ENCODE assay signal across 27 cellular contexts in genomic region chr18:24190590-24190989, GRCh38. TPM values are rescaled to one million over a fixed set of nuclear protein-coding genes. Genes with fewer than 3 reads are reported as not detected.
DNase-seq lines count a peak whose midpoint lies in the region; ATAC-seq and TF ChIP-seq lines count a peak whose summit lies in the region.
"Had no signal": no experiment of that assay in that cellular context is flagged by ENCODE, and none has a peak within 500 bp of the region (broad histone marks: within the 10 kb centered on the region; RNA-seq: fewer than 3 reads in every experiment).

No MANE protein-coding gene starts in this region.

- peak overlapping the region; percentile 24 for H3K27ac Mint-ChIP-seq in mesothelial cell of epicardium
- H3K27ac Mint-ChIP-seq in activated T-helper 1 cell treated with anti-CD3 and anti-CD28 coated beads, Interleukin-12 subunit alpha, Interleukin-12 subunit beta, Interleukin-2, Interleukin-4 antibody, amounts not matched to agents 30 ng/mL and 10 ng/mL and 1 ng/mL, durations not matched to agents 14 hours and 24 hours and 36 hours: no peak overlapping the region
- H3K27ac Mint-ChIP-seq: activated CD4-positive, alpha-beta T cell treated with anti-CD3 and anti-CD28 coated beads for 36 hours; activated CD8-positive, alpha-beta T cell treated with anti-CD3 and anti-CD28 coated beads for 36 hours; activated naive CD4-positive, alpha-beta T cell treated with anti-CD3 and anti-CD28 coated beads for 36 hours; CD14-positive monocyte; GM23338 had no signal

- no peaks in the 10 kb centered on the region for H3K27me3 Mint-ChIP-seq in mesothelial cell of epicardium (ENCODE audit: low read depth)
- peaks cover 12% of the 10 kb centered on the region for H3K27me3 Mint-ChIP-seq in activated T-helper 1 cell treated with anti-CD3 and anti-CD28 coated beads, Interleukin-12 subunit alpha, Interleukin-12 subunit beta, Interleukin-2, Interleukin-4 antibody, amounts not matched to agents 30 ng/mL and 10 ng/mL and 1 ng/mL, durations not matched to agents 14 hours and 24 hours and 36 hours (ENCODE audit: insufficient read depth)

- H3K4me1 ChIP-seq in mammary epithelial cell (ENCODE audit: insufficient read depth, low read length) (peaks cover 19% of the 10 kb centered on the region), breast epithelium (no peaks in the 10 kb centered on the region)
- H3K4me1 ChIP-seq: body of pancreas had no signal

- CTCF ChIA-PET in mammary epithelial cell (lab: Charles Lee; ENCODE audit: low non-redundant PET): interaction anchor here (0.6 to 1.1 kb wide), 3 partner anchors 8 to 488 kb away, joined by 3 to 4 read pairs (median 4); no protein-coding TSS in a partner anchor

- in situ Hi-C loops in mammary epithelial cell (cut with MboI; ENCODE audit: low sequenced_read_pairs in 2 of 2) (no loop called here), brain microvascular endothelial cell (cut with HindIII; ENCODE audit: low pct_ligation_motif_present, low sequenced_read_pairs) (no loop called here)

- peaks cover 6% of the 10 kb centered on the region for H3K9me3 Mint-ChIP-seq in mesothelial cell of epicardium
- H3K9me3 Mint-ChIP-seq in activated T-helper 1 cell treated with anti-CD3 and anti-CD28 coated beads, Interleukin-12 subunit alpha, Interleukin-12 subunit beta, Interleukin-2, Interleukin-4 antibody, amounts not matched to agents 30 ng/mL and 10 ng/mL and 1 ng/mL, durations not matched to agents 14 hours and 24 hours and 36 hours: no peaks in the 10 kb centered on the region
- H3K9me3 Mint-ChIP-seq: activated CD8-positive, alpha-beta T cell treated with anti-CD3 and anti-CD28 coated beads for 36 hours; activated naive CD4-positive, alpha-beta T cell treated with anti-CD3 and anti-CD28 coated beads for 36 hours; CD14-positive monocyte; GM23338; nephron had no signal

- H4K20me1 ChIP-seq in mammary epithelial cell (ENCODE audit: insufficient read depth, low read length): no peaks in the 10 kb centered on the region

- H3K9me3 ChIP-seq in mammary epithelial cell (replicated peaks; ENCODE audit: insufficient read depth, low read length) (no peaks in the 10 kb centered on the region), breast epithelium (no peaks in the 10 kb centered on the region)
- H3K9me3 ChIP-seq: body of pancreas, mucosa of descending colon had no signal

- intact Hi-C loops in mammary epithelial cell (cut with micrococcal nuclease) (no loop called here), breast epithelium (cut with DNase I; ENCODE audit: low total_unique reads) (no loop called here)
- intact Hi-C loops in activated T-helper 1 cell treated with anti-CD3 and anti-CD28 coated beads, Interleukin-12 subunit alpha, Interleukin-12 subunit beta, Interleukin-2, Interleukin-4 antibody, amounts not matched to agents 30 ng/mL and 10 ng/mL and 1 ng/mL, durations not matched to agents 14 hours and 24 hours and 36 hours (cut with micrococcal nuclease): no loop called here

- H3K36me3 Mint-ChIP-seq in mesothelial cell of epicardium: peaks cover 22% of the 10 kb centered on the region
- H3K36me3 Mint-ChIP-seq in activated T-helper 1 cell treated with anti-CD3 and anti-CD28 coated beads, Interleukin-12 subunit alpha, Interleukin-12 subunit beta, Interleukin-2, Interleukin-4 antibody, amounts not matched to agents 30 ng/mL and 10 ng/mL and 1 ng/mL, durations not matched to agents 14 hours and 24 hours and 36 hours (ENCODE audit: low read depth): no peaks in the 10 kb centered on the region

- H3K27ac ChIP-seq in mammary epithelial cell (ENCODE audit: insufficient read depth, low read depth, low read length): peak overlapping the region; percentile 49
- no peak overlapping the region for H3K27ac ChIP-seq in breast epithelium
- H3K27ac ChIP-seq in brain microvascular endothelial cell: no peak overlapping the region
- H3K27ac ChIP-seq: body of pancreas had no signal

- H2AFZ ChIP-seq in mammary epithelial cell (ENCODE audit: low read depth, low read length): peak overlapping the region; percentile 56
- H2AFZ ChIP-seq: GM23338 had no signal

- H3K36me3 ChIP-seq in mammary epithelial cell (ENCODE audit: insufficient read depth, low read length) (no peaks in the 10 kb centered on the region), breast epithelium (peaks cover 4% of the 10 kb centered on the region), brain microvascular endothelial cell (replicated peaks) (no peaks in the 10 kb centered on the region)

- 17% methylated on average over 2 of the region's 2 CpGs for WGBS in mammary epithelial cell (ENCODE audit: low coverage, missing lambda C conversion rate)

- BruUV-seq in mammary epithelial cell (replicated peaks; lab: Mats Ljungman, UMichigan): TSS peak; percentile 24

- no peak overlapping the region for H3K4me3 Mint-ChIP-seq in mesothelial cell of epicardium
- H3K4me3 Mint-ChIP-seq in activated T-helper 1 cell treated with anti-CD3 and anti-CD28 coated beads, Interleukin-12 subunit alpha, Interleukin-12 subunit beta, Interleukin-2, Interleukin-4 antibody, amounts not matched to agents 30 ng/mL and 10 ng/mL and 1 ng/mL, durations not matched to agents 14 hours and 24 hours and 36 hours: no peak overlapping the region
- H3K4me3 Mint-ChIP-seq: activated CD4-positive, alpha-beta T cell treated with anti-CD3 and anti-CD28 coated beads for 36 hours; activated CD8-positive, alpha-beta T cell treated with anti-CD3 and anti-CD28 coated beads for 36 hours; activated naive CD4-positive, alpha-beta T cell treated with anti-CD3 and anti-CD28 coated beads for 36 hours; CD14-positive monocyte; GM23338 had no signal

- H3K9ac ChIP-seq in mammary epithelial cell (ENCODE audit: insufficient read depth, low read length): no peak overlapping the region

- ATAC-seq in HG03571 (IDR thresholded peaks at IDR 0.05; ENCODE audit: unreplicated experiment) (no peak), GM18517 (IDR thresholded peaks at IDR 0.05; ENCODE audit: unreplicated experiment) (no peak)
- ATAC-seq: activated CD4-positive, alpha-beta T cell treated with anti-CD3 and anti-CD28 coated beads for 36 hours; activated CD8-positive, alpha-beta T cell treated with anti-CD3 and anti-CD28 coated beads for 36 hours; body of pancreas; mucosa of descending colon; PC-3; Right ventricle myocardium inferior; stimulated activated naive CD8-positive, alpha-beta T cell treated with anti-CD3 and anti-CD28 coated beads, Interleukin-15, Interleukin-2, amounts not matched to agents 100 U/mL and 50 U/mL, for 24 hours had no signal

- TF ChIP-seq CTCF in mammary epithelial cell (conservative IDR thresholded peaks at IDR 0.05 in 1 of 2, IDR thresholded peaks at IDR 0.05 in 1 of 2; ENCODE audit: extremely low read depth in 1 of 2, insufficient read depth in 1 of 2, low read depth in 1 of 2, low read length in 2 of 2) (no peak), breast epithelium (IDR thresholded peaks at IDR 0.05) (no peak), brain microvascular endothelial cell (IDR thresholded peaks at IDR 0.05; ENCODE audit: low read depth, low read length, missing control alignments) (no peak), mesothelial cell of epicardium (IDR thresholded peaks at IDR 0.05; ENCODE audit: unreplicated experiment) (no peak)

- no peak for TF ChIP-seq POLR2A in breast epithelium (IDR thresholded peaks at IDR 0.05)

- peak overlapping the region; percentile 70 for H3K4me2 ChIP-seq in mammary epithelial cell (ENCODE audit: insufficient read depth, low read depth, low read length)
- H3K4me2 ChIP-seq: GM23338, smooth muscle cell had no signal

- H3K4me1 Mint-ChIP-seq in mesothelial cell of epicardium: peaks cover 9% of the 10 kb centered on the region
- no peaks in the 10 kb centered on the region for H3K4me1 Mint-ChIP-seq in activated T-helper 1 cell treated with anti-CD3 and anti-CD28 coated beads, Interleukin-12 subunit alpha, Interleukin-12 subunit beta, Interleukin-2, Interleukin-4 antibody, amounts not matched to agents 30 ng/mL and 10 ng/mL and 1 ng/mL, durations not matched to agents 14 hours and 24 hours and 36 hours (ENCODE audit: low read depth)
- H3K4me1 Mint-ChIP-seq: activated CD4-positive, alpha-beta T cell treated with anti-CD3 and anti-CD28 coated beads for 36 hours had no signal

- H3K4me3 ChIP-seq in mammary epithelial cell (replicated peaks in 1 of 3; ENCODE audit: insufficient read depth in 1 of 3, low read depth in 2 of 3, low read length in 3 of 3) (no peak overlapping the region), breast epithelium (no peak overlapping the region), brain microvascular endothelial cell (ENCODE audit: low read depth, low read length) (no peak overlapping the region)
- H3K4me3 ChIP-seq: body of pancreas, GM23338, lung, mucosa of descending colon, smooth muscle cell had no signal

- DNase-seq in mammary epithelial cell: peak; percentile 56
- no peak for DNase-seq in breast epithelium (ENCODE audit: low spot score in 2 of 2)
- peak; percentile 36 for DNase-seq in brain microvascular endothelial cell
- no peak for DNase-seq in mesothelial cell of epicardium (ENCODE audit: low spot score in 2 of 2, unreplicated experiment in 2 of 2)
- DNase-seq in activated T-helper 1 cell treated with anti-CD3 and anti-CD28 coated beads, Interleukin-12 subunit alpha, Interleukin-12 subunit beta, Interleukin-2, Interleukin-4 antibody, amounts not matched to agents 30 ng/mL and 10 ng/mL and 1 ng/mL, durations not matched to agents 14 hours and 24 hours and 36 hours (ENCODE audit: low spot score): no peak
- DNase-seq in iPS-NIHi7 (ENCODE audit: extremely low spot score): no peak
- DNase-seq: activated CD4-positive, alpha-beta T cell treated with anti-CD3 and anti-CD28 coated beads for 36 hours; activated CD8-positive, alpha-beta memory T cell treated with anti-CD3 and anti-CD28 coated beads, Interleukin-2, amount 50 U/mL, for 48 hours; activated CD8-positive, alpha-beta T cell treated with anti-CD3 and anti-CD28 coated beads for 36 hours; activated naive CD4-positive, alpha-beta T cell treated with anti-CD3 and anti-CD28 coated beads for 36 hours; body of pancreas; glutamatergic neuron; kidney glomerular epithelial cell; mucosa of descending colon; NCI-H526; PC-3; stimulated activated naive CD8-positive, alpha-beta T cell treated with anti-CD3 and anti-CD28 coated beads, Interleukin-15, Interleukin-2, amounts not matched to agents 100 U/mL and 50 U/mL, for 24 hours; SW 1271; T-helper 9 cell had no signal

- H3K79me2 ChIP-seq in mammary epithelial cell (ENCODE audit: insufficient read depth, low read length): no peaks in the 10 kb centered on the region

- dilution Hi-C loops in mammary epithelial cell (cut with HindIII; ENCODE audit: low sequenced_read_pairs): no loop called here

- H3K27me3 ChIP-seq in mammary epithelial cell (ENCODE audit: insufficient read depth, low read length): no peaks in the 10 kb centered on the region
- H3K27me3 ChIP-seq in breast epithelium: no peaks in the 10 kb centered on the region
- no peaks in the 10 kb centered on the region for H3K27me3 ChIP-seq in brain microvascular endothelial cell (replicated peaks)
- H3K27me3 ChIP-seq: body of pancreas had no signal

RNA-seq across cellular contexts. Expression of gene CABYR, which starts 51.7 kb away (rescaled TPM):
- total RNA-seq in mammary epithelial cell (10 to 100 TPM in 1 of 2 donors, 1 to 10 TPM in 1; 9.0 to 10.9 TPM), breast epithelium (1 to 10 TPM in 2 of 3 donors, under 1 TPM in 1; 0.64 to 5.9 (median 4.5) TPM), mesothelial cell of epicardium (13.1 to 14.8 TPM (median 13.7 TPM) in 3 replicates)
- 7.9 TPM for polyA plus RNA-seq in mammary epithelial cell
- 2.7 TPM for polyA minus RNA-seq in mammary epithelial cell
- total RNA-seq in activated T-helper 1 cell treated with anti-CD3 and anti-CD28 coated beads, Interleukin-12 subunit alpha, Interleukin-12 subunit beta, Interleukin-2, Interleukin-4 antibody, amounts not matched to agents 30 ng/mL and 10 ng/mL and 1 ng/mL, durations not matched to agents 14 hours and 24 hours and 36 hours: 0.49 and 1.1 TPM in 2 replicates
- total RNA-seq: Right ventricle myocardium inferior had no signal
- polyA plus RNA-seq: CD14-positive monocyte had no signal

Comparison
In these comparisons a context has a peak if more than half of its experiments do, and no peak if none do; other contexts are left out.
1. DNase-seq: peak in mammary epithelial cell (single experiment) and brain microvascular endothelial cell (single experiment); none in breast epithelium (0 of 2), mesothelial cell of epicardium (0 of 2), activated T-helper 1 cell treated with anti-CD3 and anti-CD28 coated beads, Interleukin-12 subunit alpha, Interleukin-12 subunit beta, Interleukin-2, Interleukin-4 antibody, amounts not matched to agents 30 ng/mL and 10 ng/mL and 1 ng/mL, durations not matched to agents 14 hours and 24 hours and 36 hours (single experiment) and iPS-NIHi7 (single experiment).